Comparison of ENCODE assay signal across 20 cellular contexts in the genomic region with DNA sequence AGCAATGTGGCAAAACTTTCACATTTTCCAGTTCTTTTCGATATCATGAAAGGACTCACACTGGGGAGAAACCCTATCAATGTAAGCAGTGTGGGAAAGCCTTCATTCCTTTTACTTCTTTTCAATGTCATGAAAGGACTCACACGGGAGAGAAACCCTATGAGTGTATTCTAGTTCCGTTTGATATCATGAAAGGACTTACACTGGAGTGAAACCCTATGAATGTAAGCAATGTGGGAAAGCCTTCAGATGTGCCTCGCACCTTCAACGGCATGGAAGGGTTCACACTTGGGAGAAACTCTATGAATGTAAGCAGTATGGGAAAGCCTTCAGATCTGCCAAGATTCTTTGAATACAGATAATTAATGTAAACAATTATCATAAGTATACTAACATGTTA. TPM values are rescaled to one million over a fixed set of nuclear protein-coding genes. Genes with fewer than 3 reads are reported as not detected.
A peak's percentile ranks its signal among the peaks of the same experiment; 100 is the strongest.
DNase-seq lines count a peak whose midpoint lies in the region; ATAC-seq, FAIRE-seq and TF ChIP-seq lines count a peak whose summit lies in the region.
"Had no signal": no experiment of that assay in that cellular context is flagged by ENCODE, and none has a peak within 500 bp of the region (broad histone marks: within the 10 kb centered on the region; RNA-seq: fewer than 3 reads in every experiment).

No MANE protein-coding gene starts in this region.

- peak overlapping the region in 2 of 3 donors; percentile 69 to 83 for H3K4me3 ChIP-seq in liver (ENCODE audit: low read depth in 1 of 3, low read length in 3 of 3)
- H3K4me3 ChIP-seq in right lobe of liver = no peak overlapping the region
- peak overlapping the region; percentile 9 for H3K4me3 ChIP-seq in astrocyte (ENCODE audit: insufficient read depth, low read depth, low read length)
- peak overlapping the region; percentile 1 to 7 for H3K4me3 ChIP-seq in kidney (ENCODE audit: low read length in 2 of 2)
- peak overlapping the region; percentile 48 to 65 (median 58) for H3K4me3 ChIP-seq in subcutaneous abdominal adipose tissue (ENCODE audit: low read depth in 1 of 5, low read length in 5 of 5)
- no peak overlapping the region for H3K4me3 ChIP-seq in pancreas

- FAIRE-seq in astrocyte (lab: Jason Lieb, UNC) (no peak), kidney (lab: Jason Lieb, UNC) (no peak), pancreas (lab: Jason Lieb, UNC) (no peak)

- peaks cover 5% of the 10 kb centered on the region for H3K79me2 ChIP-seq in astrocyte (ENCODE audit: insufficient read depth, low read length)

- H2AFZ ChIP-seq in astrocyte (ENCODE audit: low read depth, low read length) = no peak overlapping the region

- H4K20me1 ChIP-seq in astrocyte (ENCODE audit: insufficient read depth, low read length) = no peaks in the 10 kb centered on the region

- TF ChIP-seq CTCF in liver (IDR thresholded peaks at IDR 0.05; ENCODE audit: low read depth, low read length, missing input control) = no peak
- no peak for TF ChIP-seq CTCF in right lobe of liver (IDR thresholded peaks at IDR 0.05)
- no peak for TF ChIP-seq CTCF in astrocyte (IDR thresholded peaks at IDR 0.05; ENCODE audit: insufficient read depth, low read depth, low read length)
- TF ChIP-seq CTCF in kidney (IDR thresholded peaks at IDR 0.05; ENCODE audit: borderline replicate concordance, extremely low read depth, insufficient read depth) = no peak
- no peak for TF ChIP-seq CTCF in pancreas (IDR thresholded peaks at IDR 0.05)

- no peak overlapping the region for H3K27ac ChIP-seq in liver (ENCODE audit: low read depth in 1 of 2, low read length in 2 of 2)
- no peak overlapping the region for H3K27ac ChIP-seq in right lobe of liver
- no peak overlapping the region for H3K27ac ChIP-seq in astrocyte (ENCODE audit: low read depth, low read length)
- H3K27ac ChIP-seq in kidney (ENCODE audit: low read depth in 2 of 2, low read length in 2 of 2) = no peak overlapping the region
- H3K27ac ChIP-seq in subcutaneous abdominal adipose tissue (ENCODE audit: low read depth, low read length) = no peak overlapping the region
- no peak overlapping the region for H3K27ac ChIP-seq in pancreas
- H3K27ac ChIP-seq: RWPE1 had no signal

- H3K27me3 ChIP-seq in liver (ENCODE audit: control insufficient read depth in 4 of 4, insufficient read depth in 4 of 4, low read length in 3 of 4) (no peaks in the 10 kb centered on the region), right lobe of liver (no peaks in the 10 kb centered on the region), astrocyte (ENCODE audit: insufficient read depth, low read length) (no peaks in the 10 kb centered on the region), subcutaneous abdominal adipose tissue (ENCODE audit: control insufficient read depth in 5 of 5, insufficient read depth in 4 of 5, low read length in 5 of 5) (no peaks in the 10 kb centered on the region), pancreas (no peaks in the 10 kb centered on the region)

- H3K36me3 ChIP-seq in liver (ENCODE audit: control insufficient read depth in 4 of 4, insufficient read depth in 3 of 4, low read depth in 1 of 4, low read length in 3 of 4) = peaks cover 14 to 52% (median 49%) of the 10 kb centered on the region in 4 donors
- peaks cover 0 to 32% (median 18%) of the 10 kb centered on the region in 4 donors for H3K36me3 ChIP-seq in right lobe of liver
- peaks cover 17% of the 10 kb centered on the region for H3K36me3 ChIP-seq in astrocyte (ENCODE audit: insufficient read depth, low read length)
- H3K36me3 ChIP-seq in kidney (ENCODE audit: control insufficient read depth in 1 of 2, insufficient read depth in 2 of 2, low read length in 2 of 2) = peaks cover 30 to 34% of the 10 kb centered on the region in 2 donors
- H3K36me3 ChIP-seq in subcutaneous abdominal adipose tissue (ENCODE audit: control insufficient read depth in 5 of 5, insufficient read depth in 5 of 5, low read length in 5 of 5) = peaks cover 35 to 49% (median 38%) of the 10 kb centered on the region in 5 donors
- peaks cover 21 to 40% (median 32%) of the 10 kb centered on the region in 3 donors for H3K36me3 ChIP-seq in pancreas

- no peak for ATAC-seq in right lobe of liver
- no peak for ATAC-seq in pancreas
- ATAC-seq in GM19463 (IDR thresholded peaks at IDR 0.05; ENCODE audit: unreplicated experiment) = no peak

- intact Hi-C loops in right lobe of liver (cut with DNase I) (no loop called here), kidney (cut with DNase I) (no loop called here), pancreas (cut with DNase I) (no loop called here)

- H3K9ac ChIP-seq in liver (ENCODE audit: low read depth in 1 of 2, low read length in 2 of 2) (no peak overlapping the region), astrocyte (ENCODE audit: low read length) (no peak overlapping the region), kidney (ENCODE audit: low read length in 2 of 2) (no peak overlapping the region), subcutaneous abdominal adipose tissue (ENCODE audit: low read length in 5 of 5) (no peak overlapping the region)

- peaks cover 36% of the 10 kb centered on the region for H3K9me3 Mint-ChIP-seq in astrocyte (ENCODE audit: unreplicated experiment)

- peaks cover 57 to 100% (median 77%) of the 10 kb centered on the region in 4 donors for H3K9me3 ChIP-seq in liver (ENCODE audit: control insufficient read depth in 4 of 4, low read length in 3 of 4)
- H3K9me3 ChIP-seq in right lobe of liver = peaks cover 9 to 70% (median 40%) of the 10 kb centered on the region in 4 donors
- peaks cover 66% of the 10 kb centered on the region for H3K9me3 ChIP-seq in astrocyte (ENCODE audit: insufficient read depth, low read depth, low read length)
- H3K9me3 ChIP-seq in kidney (ENCODE audit: control insufficient read depth in 1 of 2, low read length in 2 of 2) = peaks cover 42 to 87% of the 10 kb centered on the region in 2 donors
- H3K9me3 ChIP-seq in subcutaneous abdominal adipose tissue (ENCODE audit: control insufficient read depth in 5 of 5, low read length in 5 of 5) = peaks cover 73 to 93% (median 85%) of the 10 kb centered on the region in 5 donors
- H3K9me3 ChIP-seq in pancreas = peaks cover 0 to 34% (median 14%) of the 10 kb centered on the region in 4 donors

- 97% methylated on average over 5 of the region's 5 CpGs for WGBS in liver
- WGBS in right lobe of liver (ENCODE audit: insufficient coverage, low coverage, low lambda C conversion rate, missing lambda C conversion rate) = 100% methylated on average over 5 of the region's 5 CpGs
- WGBS in pancreas, 2 donors = 96 to 98% methylated on average over 5 of the region's 5 CpGs

- no peak overlapping the region for H3K4me3 Mint-ChIP-seq in astrocyte (ENCODE audit: unreplicated experiment)
- H3K4me3 Mint-ChIP-seq: H9 had no signal

- H3K4me1 Mint-ChIP-seq in astrocyte (ENCODE audit: low read depth, unreplicated experiment) = no peaks in the 10 kb centered on the region
- H3K4me1 Mint-ChIP-seq: H9 had no signal

- TF ChIP-seq POLR2A in right lobe of liver (IDR thresholded peaks at IDR 0.05) = no peak

- H3K4me2 ChIP-seq in astrocyte (ENCODE audit: low read length) = no peak overlapping the region

- no peak for TF ChIP-seq RAD21 in liver (IDR thresholded peaks at IDR 0.05)

- H3K4me1 ChIP-seq in liver (ENCODE audit: control insufficient read depth in 4 of 4, insufficient read depth in 4 of 4, low read length in 3 of 4) = no peaks in the 10 kb centered on the region
- H3K4me1 ChIP-seq in right lobe of liver = no peaks in the 10 kb centered on the region
- H3K4me1 ChIP-seq in astrocyte (ENCODE audit: insufficient read depth, low read length) = no peaks in the 10 kb centered on the region
- H3K4me1 ChIP-seq in kidney (ENCODE audit: control insufficient read depth in 1 of 2, insufficient read depth in 1 of 2, low read depth in 1 of 2, low read length in 2 of 2) = no peaks in the 10 kb centered on the region
- H3K4me1 ChIP-seq in subcutaneous abdominal adipose tissue (ENCODE audit: control insufficient read depth in 5 of 5, insufficient read depth in 5 of 5, low read length in 5 of 5) = peaks cover 0 to 6% (median 0%) of the 10 kb centered on the region in 5 donors
- no peaks in the 10 kb centered on the region for H3K4me1 ChIP-seq in pancreas

- H3K27ac Mint-ChIP-seq in astrocyte (ENCODE audit: unreplicated experiment) = no peak overlapping the region
- H3K27ac Mint-ChIP-seq: H9 had no signal

- no peaks in the 10 kb centered on the region for H3K36me3 Mint-ChIP-seq in astrocyte (ENCODE audit: low read depth, unreplicated experiment)

- DNase-seq in right lobe of liver (no peak), astrocyte (ENCODE audit: low read depth) (no peak), kidney (no peak), pancreas (no peak), NCI-H187 treated with DMSO at 0.1 percent for 48 hours (lab: John Stamatoyannopoulos, UW) (no peak)
- DNase-seq: 8988T, C1 segment of cervical spinal cord, COR-L47, DMS153, H9, MV-4-11, NCI-H1417 treated with DMSO at 0.1 percent for 48 hours, NCI-H2029 treated with DMSO at 0.1 percent for 48 hours, NCI-H748 treated with DMSO at 0.1 percent for 48 hours had no signal

- no peaks in the 10 kb centered on the region for H3K27me3 Mint-ChIP-seq in astrocyte (ENCODE audit: low read depth, unreplicated experiment)

TF ChIP-seq in liver, 16 proteins besides CTCF, POLR2A, EP300 and RAD21 (continues in another document):
- no peak for TF ChIP-seq JUND (IDR thresholded peaks at IDR 0.05)
- no peak for TF ChIP-seq RXRA (IDR thresholded peaks at IDR 0.05)
- TF ChIP-seq HNF4G (IDR thresholded peaks at IDR 0.05) = no peak

RNA-seq across cellular contexts. Expression of a gene that starts 14.5 kb away (rescaled TPM):
- 1 to 10 TPM; 1.3 TPM for total RNA-seq in liver
- polyA plus RNA-seq in liver = under 1 TPM; 0.31 to 0.54 TPM
- 1 to 10 TPM in 2 of 6 experiments, under 1 TPM in 4; 0.25 to 2.6 (median 0.70) TPM for total RNA-seq in right lobe of liver
- not detected in 2 replicates for total RNA-seq in astrocyte
- 9.8 TPM for total RNA-seq in kidney
- polyA plus RNA-seq in kidney (ENCODE audit: insufficient read depth, low read depth, low replicate concordance) = 4.6 TPM
- total RNA-seq in pancreas = 1 to 10 TPM; 1.5 to 4.5 (median 2.4) TPM
- polyA plus RNA-seq in pancreas = 1 to 10 TPM; 3.6 to 5.9 TPM
- total RNA-seq: HT1080, NCI-H460 had no signal

RNA-seq across cellular contexts. Expression of a gene that starts 25.4 kb away (rescaled TPM):
- total RNA-seq in liver (10 to 100 TPM in 1 of 2 donors, 1 to 10 TPM in 1; 8.9 to 13.7 TPM), right lobe of liver (1 to 10 TPM; 5.1 to 7.6 (median 5.5) TPM), astrocyte (not detected in 2 replicates), kidney (20.9 TPM), pancreas (10 to 100 TPM in 1 of 6 donors, 1 to 10 TPM in 5; 6.5 to 10.9 (median 7.7) TPM)
- polyA plus RNA-seq in liver (1 to 10 TPM; 3.1 to 4.5 TPM), kidney (ENCODE audit: insufficient read depth, low read depth, low replicate concordance) (7.2 TPM), pancreas (10 to 100 TPM; 14.9 to 22.7 TPM)

Comparison
In these comparisons a context has a peak if more than half of its experiments do, and no peak if none do; other contexts are left out.
1. H3K4me3 ChIP-seq: peak in liver (2 of 3), astrocyte (single experiment), kidney (2 of 2) and subcutaneous abdominal adipose tissue (5 of 5); none in right lobe of liver (0 of 3) and pancreas (0 of 4).